ENCODE assay signal across 17 cellular contexts in genomic region chr15:74133071-74133702, GRCh38. TPM values are rescaled to one million over a fixed set of nuclear protein-coding genes. Genes with fewer than 3 reads are reported as not detected.
DNase-seq lines count a peak whose midpoint lies in the region; ATAC-seq and TF ChIP-seq lines count a peak whose summit lies in the region.
"Had no signal": no experiment of that assay in that cellular context is flagged by ENCODE, and none has a peak within 500 bp of the region (broad histone marks: within the 10 kb centered on the region; RNA-seq: fewer than 3 reads in every experiment).

No MANE protein-coding gene starts in this region.

- H3K4me1 Mint-ChIP-seq in activated T-helper 17 cell treated with anti-CD3 and anti-CD28 coated beads, Interleukin-2, amount 50 U/mL, for 72 hours: peaks cover 9% of the 10 kb centered on the region

- peaks cover 39% of the 10 kb centered on the region for H3K4me1 ChIP-seq in body of pancreas

- 10 to 60% methylated on average over 2 to 56 of the region's 58 CpGs for WGBS in body of pancreas, 2 donors

- TF ChIP-seq CTCF in body of pancreas (IDR thresholded peaks at IDR 0.05): no peak

- H3K4me3 Mint-ChIP-seq in activated T-helper 17 cell treated with anti-CD3 and anti-CD28 coated beads, Interleukin-2, amount 50 U/mL, for 72 hours: no peak overlapping the region
- H3K4me3 Mint-ChIP-seq: immature natural killer cell had no signal

- peaks cover 58% of the 10 kb centered on the region for H3K27me3 Mint-ChIP-seq in activated T-helper 17 cell treated with anti-CD3 and anti-CD28 coated beads, Interleukin-2, amount 50 U/mL, for 72 hours

- peaks cover 5% of the 10 kb centered on the region for H3K36me3 Mint-ChIP-seq in activated T-helper 17 cell treated with anti-CD3 and anti-CD28 coated beads, Interleukin-2, amount 50 U/mL, for 72 hours (ENCODE audit: low read depth)
- H3K36me3 Mint-ChIP-seq: immature natural killer cell had no signal

- DNase-seq in ELR (ENCODE audit: low read depth): peak; percentile 30
- DNase-seq in H7: peak; percentile 75
- DNase-seq in left kidney (ENCODE audit: low read depth, low spot score): peak; percentile 46
- no peak for DNase-seq in NCI-H510A treated with DMSO at 0.1 percent for 48 hours (lab: John Stamatoyannopoulos, UW)
- DNase-seq in body of pancreas: no peak
- DNase-seq in DMS153 (lab: John Stamatoyannopoulos, UW): no peak
- DNase-seq: activated CD4-positive, CD25-positive, alpha-beta regulatory T cell; EL; immature natural killer cell; Kasumi-1; mucosa of descending colon; NCI-H2029 had no signal

- TF ChIP-seq POLR2A in body of pancreas (IDR thresholded peaks at IDR 0.05): no peak

- H3K9me3 Mint-ChIP-seq in activated T-helper 17 cell treated with anti-CD3 and anti-CD28 coated beads, Interleukin-2, amount 50 U/mL, for 72 hours: no peaks in the 10 kb centered on the region

- peak; percentile 19 for ATAC-seq in activated T-helper 17 cell treated with anti-CD3 and anti-CD28 coated beads, Interleukin-2, amount 50 U/mL, for 72 hours (replicated peaks)
- no peak for ATAC-seq in body of pancreas
- no peak for ATAC-seq in HG02798 (IDR thresholded peaks at IDR 0.05; ENCODE audit: poor library complexity, unreplicated experiment)
- ATAC-seq: mucosa of descending colon had no signal

- H3K27me3 ChIP-seq in H7 (ENCODE audit: control insufficient read depth, insufficient read depth, low read length) (peaks cover 95% of the 10 kb centered on the region), body of pancreas (peaks cover 0 to 56% of the 10 kb centered on the region in 2 donors)

- no peak overlapping the region for H3K27ac Mint-ChIP-seq in activated T-helper 17 cell treated with anti-CD3 and anti-CD28 coated beads, Interleukin-2, amount 50 U/mL, for 72 hours
- H3K27ac Mint-ChIP-seq: immature natural killer cell had no signal

- H3K27ac ChIP-seq in body of pancreas: no peak overlapping the region
- H3K27ac ChIP-seq: BLaER1 treated with 17β-estradiol and CSF1 and Interleukin-3, amounts not matched to agents 10 nM and 100 nM had no signal

- intact Hi-C loops in body of pancreas (cut with DNase I): no loop called here

- H3K4me3 ChIP-seq in H7 (ENCODE audit: insufficient read depth, low read depth, low read length): peak overlapping the region; percentile 22; the same call in 1 of the 2 replicates
- no peak overlapping the region for H3K4me3 ChIP-seq in body of pancreas
- H3K4me3 ChIP-seq: BLaER1 treated with 17β-estradiol and CSF1 and Interleukin-3, amounts not matched to agents 10 nM and 100 nM; mucosa of descending colon had no signal

- no peaks in the 10 kb centered on the region for H3K36me3 ChIP-seq in H7 (replicated peaks; ENCODE audit: control insufficient read depth, insufficient read depth, low read length)
- H3K36me3 ChIP-seq in body of pancreas (replicated peaks in 1 of 2; ENCODE audit: insufficient read depth in 1 of 2, low read depth in 2 of 2): no peaks in the 10 kb centered on the region
- H3K36me3 ChIP-seq: BLaER1 treated with 17β-estradiol and CSF1 and Interleukin-3, amounts not matched to agents 10 nM and 100 nM had no signal

- no peaks in the 10 kb centered on the region for H3K9me3 ChIP-seq in body of pancreas
- H3K9me3 ChIP-seq: mucosa of descending colon had no signal

RNA-seq across cellular contexts. Expression of gene ISLR2, which starts 2.8 kb away (rescaled TPM):
- total RNA-seq in H7 (2014; rRNA removed; shearing (Covaris generic)): 5.7 and 6.3 TPM in 2 replicates
- not detected for total RNA-seq in activated T-helper 17 cell treated with anti-CD3 and anti-CD28 coated beads, Interleukin-2, amount 50 U/mL, for 72 hours
- total RNA-seq in body of pancreas: not detected
- total RNA-seq: pulmonary artery endothelial cell, SK-MEL-5 had no signal

RNA-seq across cellular contexts. Expression of gene ISLR, which starts 40.3 kb away (rescaled TPM):
- total RNA-seq in H7 (2014; rRNA removed; shearing (Covaris generic)): 15.1 and 20.5 TPM in 2 replicates
- not detected for total RNA-seq in activated T-helper 17 cell treated with anti-CD3 and anti-CD28 coated beads, Interleukin-2, amount 50 U/mL, for 72 hours
- total RNA-seq in body of pancreas: 10 to 100 TPM; 10.5 to 15.8 TPM
- total RNA-seq: pulmonary artery endothelial cell, SK-MEL-5 had no signal

RNA-seq across cellular contexts. Expression of gene GOLGA6A, which starts 50.8 kb away (rescaled TPM):
- total RNA-seq in H7 (2014; rRNA removed; shearing (Covaris generic)): 2.2 and 4.7 TPM in 2 replicates
- total RNA-seq in activated T-helper 17 cell treated with anti-CD3 and anti-CD28 coated beads, Interleukin-2, amount 50 U/mL, for 72 hours: under 1 TPM in 1 of 2 donors, not detected in 1; 0.11 TPM
- total RNA-seq in body of pancreas: not detected
- total RNA-seq: mucosa of descending colon, pulmonary artery endothelial cell, SK-MEL-5 had no signal

Comparison
In these comparisons a context has a peak if more than half of its experiments do, and no peak if none do; other contexts are left out.
1. DNase-seq: peak in ELR (single experiment), H7 (single experiment) and left kidney (single experiment); none in NCI-H510A treated with DMSO at 0.1 percent for 48 hours (single experiment), body of pancreas (0 of 4) and DMS153 (single experiment).
2. RNA of gene ISLR, which starts 40.3 kb away (total RNA-seq): 15.1 to 20.5 TPM in H7 and 10.5 to 15.8 TPM in body of pancreas; not detected in activated T-helper 17 cell treated with anti-CD3 and anti-CD28 coated beads, Interleukin-2, amount 50 U/mL, for 72 hours; every median in the first group is over 10 times any median in the second.